3 cellular contexts compared by ENCODE assay signal in the genomic region with DNA sequence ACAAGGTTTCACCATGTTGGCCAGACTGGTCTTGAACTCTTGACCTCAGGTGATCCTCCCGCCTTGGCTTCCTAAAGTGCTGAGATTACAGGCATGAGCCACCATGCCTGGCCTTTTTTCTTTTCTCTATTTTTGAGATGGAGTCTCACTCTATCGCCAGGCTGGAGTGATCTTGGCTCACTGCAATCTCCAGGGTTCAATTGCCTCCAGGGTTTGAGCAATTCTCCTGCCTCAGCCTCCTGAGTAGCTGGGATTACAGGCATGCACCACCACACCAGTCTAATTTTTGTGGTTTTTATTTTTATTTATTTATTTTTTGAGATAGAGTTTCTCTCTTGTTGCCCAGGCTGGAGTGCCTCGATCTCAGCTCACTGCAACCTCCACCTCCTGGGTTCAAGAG. TPM values are rescaled to one million over a fixed set of nuclear protein-coding genes. Genes with fewer than 3 reads are reported as not detected.
"Had no signal": no experiment of that assay in that cellular context is flagged by ENCODE, and none has a peak within 500 bp of the region (broad histone marks: within the 10 kb centered on the region; RNA-seq: fewer than 3 reads in every experiment).

No MANE protein-coding gene starts in this region.

RNA-seq across cellular contexts. Expression of a gene that starts 28.3 kb away (rescaled TPM):
- polyA plus RNA-seq: naive thymus-derived CD4-positive, alpha-beta T cell; ovary; right cardiac atrium had no signal
